Comparison of ENCODE assay signal across 1 cellular context in genomic region chr11:122044086-122044485, GRCh38.
TF ChIP-seq lines count a peak whose summit lies in the region.

No MANE protein-coding gene starts in this region.

TF ChIP-seq in SK-N-SH treated with all-trans-retinoic acid at 6 μM for 48 hours, 23 proteins besides CTCF, POLR2A, EP300 and RAD21 (continued from another document):
- TF ChIP-seq POU6F1 (CRISPR knock-in tag; IDR thresholded peaks at IDR 0.05; ENCODE audit: borderline replicate concordance, low read depth) (no peak), CSDC2 (CRISPR knock-in tag; IDR thresholded peaks at IDR 0.05) (no peak)
